8 cellular contexts compared by ENCODE assay signal in genomic region chr1:108747128-108747827, GRCh38. TPM values are rescaled to one million over a fixed set of nuclear protein-coding genes. Genes with fewer than 3 reads are reported as not detected.
A peak's percentile ranks its signal among the peaks of the same experiment; 100 is the strongest.
DNase-seq lines count a peak whose midpoint lies in the region; ATAC-seq and TF ChIP-seq lines count a peak whose summit lies in the region.

No MANE protein-coding gene starts in this region.

- H3K9me3 Mint-ChIP-seq in activated CD8-positive, alpha-beta memory T cell treated with anti-CD3 and anti-CD28 coated beads, Interleukin-2, amount 10 ng/mL, durations not matched to agents 7 days and 5 days (ENCODE audit: low read depth) = no peaks in the 10 kb centered on the region
- no peaks in the 10 kb centered on the region for H3K9me3 Mint-ChIP-seq in mesothelial cell of epicardium
- no peaks in the 10 kb centered on the region for H3K9me3 Mint-ChIP-seq in stimulated activated memory B cell treated with anti-CD40 and anti-IgM and Interleukin-4, amounts not matched to agents 10 μg/mL and 1 μg/mL and 100 μg/mL, for 72 hours

- no peaks in the 10 kb centered on the region for H3K36me3 ChIP-seq in BE2C

- peaks cover 27% of the 10 kb centered on the region for H3K4me1 Mint-ChIP-seq in activated CD8-positive, alpha-beta memory T cell treated with anti-CD3 and anti-CD28 coated beads, Interleukin-2, amount 10 ng/mL, durations not matched to agents 7 days and 5 days
- peaks cover 16% of the 10 kb centered on the region for H3K4me1 Mint-ChIP-seq in mesothelial cell of epicardium
- peaks cover 35% of the 10 kb centered on the region for H3K4me1 Mint-ChIP-seq in stimulated activated memory B cell treated with anti-CD40 and anti-IgM and Interleukin-4, amounts not matched to agents 10 μg/mL and 1 μg/mL and 100 μg/mL, for 72 hours

- H3K4me3 Mint-ChIP-seq in activated CD8-positive, alpha-beta memory T cell treated with anti-CD3 and anti-CD28 coated beads, Interleukin-2, amount 10 ng/mL, durations not matched to agents 7 days and 5 days = peak overlapping the region; percentile 100
- H3K4me3 Mint-ChIP-seq in mesothelial cell of epicardium = peak overlapping the region; percentile 91
- H3K4me3 Mint-ChIP-seq in stimulated activated memory B cell treated with anti-CD40 and anti-IgM and Interleukin-4, amounts not matched to agents 10 μg/mL and 1 μg/mL and 100 μg/mL, for 72 hours = peak overlapping the region; percentile 95

- H3K27ac Mint-ChIP-seq in activated CD8-positive, alpha-beta memory T cell treated with anti-CD3 and anti-CD28 coated beads, Interleukin-2, amount 10 ng/mL, durations not matched to agents 7 days and 5 days = peak overlapping the region; percentile 96
- H3K27ac Mint-ChIP-seq in mesothelial cell of epicardium = peak overlapping the region; percentile 100
- peak overlapping the region; percentile 94 for H3K27ac Mint-ChIP-seq in stimulated activated memory B cell treated with anti-CD40 and anti-IgM and Interleukin-4, amounts not matched to agents 10 μg/mL and 1 μg/mL and 100 μg/mL, for 72 hours

- no peaks in the 10 kb centered on the region for H3K27me3 ChIP-seq in BE2C

- H3K4me3 ChIP-seq in BE2C (ENCODE audit: low read depth, low read length) = peak overlapping the region; percentile 80
- H3K4me3 ChIP-seq in epithelial cell of proximal tubule (ENCODE audit: low read depth, low read length) = peak overlapping the region; percentile 92

- no peaks in the 10 kb centered on the region for H3K9me3 ChIP-seq in BE2C

- peak; percentile 34 for ATAC-seq in GM18909 (IDR thresholded peaks at IDR 0.05; ENCODE audit: poor library complexity, unreplicated experiment)
- peak; percentile 30 for ATAC-seq in HG03442 (IDR thresholded peaks at IDR 0.05; ENCODE audit: unreplicated experiment)
- peak; percentile 35 for ATAC-seq in activated CD8-positive, alpha-beta memory T cell treated with anti-CD3 and anti-CD28 coated beads, Interleukin-2, amount 10 ng/mL, durations not matched to agents 7 days and 5 days
- peak; percentile 16 for ATAC-seq in stimulated activated memory B cell treated with anti-CD40 and anti-IgM and Interleukin-4, amounts not matched to agents 10 μg/mL and 1 μg/mL and 100 μg/mL, for 72 hours

- DNase-seq in BE2C (peak; percentile 81), NCI-H774 (lab: John Stamatoyannopoulos, UW) (peak; percentile 43), epithelial cell of proximal tubule (ENCODE audit: low read depth) (peak; percentile 37), mesothelial cell of epicardium (ENCODE audit: low spot score in 2 of 2, unreplicated experiment in 2 of 2) (peak; percentile 33 to 70)
- DNase-seq in activated CD8-positive, alpha-beta memory T cell treated with anti-CD3 and anti-CD28 coated beads, Interleukin-2, amount 10 ng/mL, durations not matched to agents 7 days and 5 days = peak; percentile 59

- peaks cover 24% of the 10 kb centered on the region for H3K36me3 Mint-ChIP-seq in activated CD8-positive, alpha-beta memory T cell treated with anti-CD3 and anti-CD28 coated beads, Interleukin-2, amount 10 ng/mL, durations not matched to agents 7 days and 5 days
- H3K36me3 Mint-ChIP-seq in mesothelial cell of epicardium = peaks cover 4% of the 10 kb centered on the region
- H3K36me3 Mint-ChIP-seq in stimulated activated memory B cell treated with anti-CD40 and anti-IgM and Interleukin-4, amounts not matched to agents 10 μg/mL and 1 μg/mL and 100 μg/mL, for 72 hours = peaks cover 10% of the 10 kb centered on the region

- CTCF ChIA-PET in activated CD8-positive, alpha-beta memory T cell treated with anti-CD3 and anti-CD28 coated beads, Interleukin-2, amount 10 ng/mL, durations not matched to agents 7 days and 5 days (lab: Charles Lee) = interaction anchor here (0.7 to 1.0 kb wide), 3 partner anchors 53 to 367 kb away, joined by 3 to 4 read pairs (median 4); partner anchors contain the start of gene PRPF38B

- no peak for TF ChIP-seq CTCF in BE2C (IDR thresholded peaks at IDR 0.05; ENCODE audit: low read depth, low read length)
- no peak for TF ChIP-seq CTCF in epithelial cell of proximal tubule (conservative IDR thresholded peaks at IDR 0.05; ENCODE audit: low read depth, low read length)
- TF ChIP-seq CTCF in mesothelial cell of epicardium (IDR thresholded peaks at IDR 0.05; ENCODE audit: unreplicated experiment) = no peak

- no peaks in the 10 kb centered on the region for H3K27me3 Mint-ChIP-seq in activated CD8-positive, alpha-beta memory T cell treated with anti-CD3 and anti-CD28 coated beads, Interleukin-2, amount 10 ng/mL, durations not matched to agents 7 days and 5 days
- no peaks in the 10 kb centered on the region for H3K27me3 Mint-ChIP-seq in mesothelial cell of epicardium (ENCODE audit: low read depth)
- no peaks in the 10 kb centered on the region for H3K27me3 Mint-ChIP-seq in stimulated activated memory B cell treated with anti-CD40 and anti-IgM and Interleukin-4, amounts not matched to agents 10 μg/mL and 1 μg/mL and 100 μg/mL, for 72 hours

- no peaks in the 10 kb centered on the region for H3K4me1 ChIP-seq in BE2C

RNA-seq across cellular contexts. Expression of gene STXBP3, which starts 0.8 kb away (rescaled TPM):
- 12.1 TPM for polyA plus RNA-seq in BE2C (2012; ENCODE audit: insufficient read depth, insufficient read length, low read depth)
- 10 to 100 TPM; 46.3 to 48.1 TPM for total RNA-seq in activated CD8-positive, alpha-beta memory T cell treated with anti-CD3 and anti-CD28 coated beads, Interleukin-2, amount 10 ng/mL, durations not matched to agents 7 days and 5 days
- total RNA-seq in epithelial cell of proximal tubule (24.3 and 36.7 TPM in 2 replicates), mesothelial cell of epicardium (37.8 to 43.1 TPM (median 40.9 TPM) in 3 replicates)

RNA-seq across cellular contexts. Expression of gene FNDC7, which starts 34.6 kb away (rescaled TPM):
- polyA plus RNA-seq in BE2C (2012; ENCODE audit: insufficient read depth, insufficient read length, low read depth) = 0.26 TPM
- not detected for total RNA-seq in activated CD8-positive, alpha-beta memory T cell treated with anti-CD3 and anti-CD28 coated beads, Interleukin-2, amount 10 ng/mL, durations not matched to agents 7 days and 5 days
- total RNA-seq in epithelial cell of proximal tubule = not detected in 2 replicates
- total RNA-seq in mesothelial cell of epicardium = 0.07 to 0.13 TPM in 2 of 3 replicates, not detected in the other

RNA-seq across cellular contexts. Expression of gene PRPF38B, which starts 55.2 kb away (rescaled TPM):
- polyA plus RNA-seq in BE2C (2012; ENCODE audit: insufficient read depth, insufficient read length, low read depth) = 54.9 TPM
- total RNA-seq in activated CD8-positive, alpha-beta memory T cell treated with anti-CD3 and anti-CD28 coated beads, Interleukin-2, amount 10 ng/mL, durations not matched to agents 7 days and 5 days = 10 to 100 TPM; 61.4 to 81.5 TPM
- total RNA-seq in epithelial cell of proximal tubule = 11.2 and 13.7 TPM in 2 replicates
- total RNA-seq in mesothelial cell of epicardium = 59.0 to 62.4 TPM (median 59.6 TPM) in 3 replicates

Comparison
In these comparisons a context has a peak if more than half of its experiments do, and no peak if none do; other contexts are left out.
1. Peak in every context shown above with its lines: DNase-seq, ATAC-seq and H3K4me3 ChIP-seq.